17 cellular contexts compared by ENCODE assay signal in genomic region chr1:160148121-160148520, GRCh38. TPM values are rescaled to one million over a fixed set of nuclear protein-coding genes. Genes with fewer than 3 reads are reported as not detected.
DNase-seq lines count a peak whose midpoint lies in the region; ATAC-seq and TF ChIP-seq lines count a peak whose summit lies in the region.
"Had no signal": no experiment of that assay in that cellular context is flagged by ENCODE, and none has a peak within 500 bp of the region (broad histone marks: within the 10 kb centered on the region; RNA-seq: fewer than 3 reads in every experiment).

No MANE protein-coding gene starts in this region.

- no peak for DNase-seq in left ventricle myocardium superior
- no peak for DNase-seq in cardiac septum (ENCODE audit: low spot score)
- no peak for DNase-seq in ascending aorta (ENCODE audit: low spot score in 2 of 2)
- peak in 1 of 2 donors; percentile 60 for DNase-seq in gastrocnemius medialis
- DNase-seq in GM19238 (ENCODE audit: insufficient read length, low spot score), result no peak
- no peak for DNase-seq in amniotic stem cell (lab: John Stamatoyannopoulos, UW)
- no peak for DNase-seq in NCI-H2227 (lab: John Stamatoyannopoulos, UW; ENCODE audit: unreplicated experiment)
- DNase-seq: C1 segment of cervical spinal cord; Calu3; CD4-positive, alpha-beta T cell; DMS79; H7 had no signal

- no peaks in the 10 kb centered on the region for H3K27me3 ChIP-seq in ascending aorta
- no peaks in the 10 kb centered on the region for H3K27me3 ChIP-seq in gastrocnemius medialis

- intact Hi-C loops in left ventricle myocardium superior (cut with micrococcal nuclease), result no loop called here
- intact Hi-C loops in cardiac septum (cut with DNase I), result no loop called here
- intact Hi-C loops in ascending aorta (cut with DNase I), result loop anchor here (2.0 kb wide), 1 partner anchor 15 kb away; no protein-coding TSS in a partner anchor
- intact Hi-C loops in gastrocnemius medialis (cut with DNase I; ENCODE audit: low total_unique reads), result no loop called here

- peak; percentile 61 for ATAC-seq in left ventricle myocardium superior
- ATAC-seq in gastrocnemius medialis, result peak; percentile 51 to 60
- ATAC-seq: GM12878, GM23338 had no signal

- H3K36me3 ChIP-seq in ascending aorta, result no peaks in the 10 kb centered on the region
- no peaks in the 10 kb centered on the region for H3K36me3 ChIP-seq in gastrocnemius medialis

- H3K4me1 ChIP-seq in ascending aorta (peaks cover 5 to 12% of the 10 kb centered on the region in 2 donors), gastrocnemius medialis (peaks cover 0 to 8% of the 10 kb centered on the region in 2 donors)

- in situ Hi-C loops in gastrocnemius medialis (cut with MboI; ENCODE audit: low sequenced_read_pairs in 4 of 4), result no loop called here

- H3K27ac ChIP-seq in ascending aorta (peak overlapping the region; percentile 65 to 72), gastrocnemius medialis (peak overlapping the region; percentile 81 to 100 (median 87))

- H3K4me3 ChIP-seq in ascending aorta (no peak overlapping the region), gastrocnemius medialis (no peak overlapping the region)
- H3K4me3 ChIP-seq: GM12878, GM23338 had no signal

- TF ChIP-seq POLR2A in gastrocnemius medialis (IDR thresholded peaks at IDR 0.05), result no peak

- H3K9me3 ChIP-seq in ascending aorta (no peaks in the 10 kb centered on the region), gastrocnemius medialis (no peaks in the 10 kb centered on the region)

- TF ChIP-seq CTCF in ascending aorta (IDR thresholded peaks at IDR 0.05) (no peak), gastrocnemius medialis (IDR thresholded peaks at IDR 0.05 in 4 of 5, conservative IDR thresholded peaks at IDR 0.05 in 1 of 5) (no peak)

RNA-seq across cellular contexts. Expression of gene ATP1A4, which starts 3.3 kb away (rescaled TPM):
- not detected for total RNA-seq in left ventricle myocardium superior
- total RNA-seq in cardiac septum, result 1.0 TPM
- total RNA-seq in ascending aorta, result not detected
- total RNA-seq in gastrocnemius medialis, result under 1 TPM in 2 of 4 donors, not detected in 2; 0.07 to 0.47 TPM
- total RNA-seq: B cell, Calu3, G401, HT-29 had no signal

RNA-seq across cellular contexts. Expression of gene ATP1A2, which starts 32.6 kb away (rescaled TPM):
- total RNA-seq in left ventricle myocardium superior, result 243 TPM
- total RNA-seq in cardiac septum, result 147 TPM
- 316 TPM for total RNA-seq in ascending aorta
- total RNA-seq in gastrocnemius medialis, result 100 to 1,000 TPM; 281 to 710 (median 413) TPM
- total RNA-seq: B cell; Calu3; CD4-positive, alpha-beta T cell; G401; GM12878; HT-29 had no signal

RNA-seq across cellular contexts. Expression of gene CASQ1, which starts 42.3 kb away (rescaled TPM):
- 20.0 TPM for total RNA-seq in left ventricle myocardium superior
- 57.8 TPM for total RNA-seq in cardiac septum
- total RNA-seq in ascending aorta, result not detected
- 100 to 1,000 TPM; 255 to 894 (median 358) TPM for total RNA-seq in gastrocnemius medialis
- total RNA-seq: B cell; Calu3; CD4-positive, alpha-beta T cell; HT-29 had no signal

RNA-seq across cellular contexts. Expression of gene IGSF8, which starts 49.7 kb away (rescaled TPM):
- total RNA-seq in left ventricle myocardium superior (19.2 TPM), cardiac septum (29.7 TPM), ascending aorta (37.9 TPM), gastrocnemius medialis (10 to 100 TPM in 1 of 4 donors, 1 to 10 TPM in 3; 3.4 to 12.8 (median 8.7) TPM)

RNA-seq across cellular contexts. Expression of gene PEA15, which starts 57.1 kb away (rescaled TPM):
- total RNA-seq in left ventricle myocardium superior, result 277 TPM
- total RNA-seq in cardiac septum, result 317 TPM
- 178 TPM for total RNA-seq in ascending aorta
- 10 to 100 TPM; 10.5 to 34.7 (median 27.2) TPM for total RNA-seq in gastrocnemius medialis

Comparison
In these comparisons a context has a peak if more than half of its experiments do, and no peak if none do; other contexts are left out.
1. RNA of gene CASQ1, which starts 42.3 kb away (total RNA-seq): 255 to 894 TPM in gastrocnemius medialis, 57.8 TPM in cardiac septum (single experiment) and 20.0 TPM in left ventricle myocardium superior (single experiment); not detected in ascending aorta (single experiment); every median in the first group is over 10 times any median in the second.